In genomic region chr20:57166568-57167291, GRCh38 we compare ENCODE assay signal across 21 cellular contexts.
"Had no signal": no experiment of that assay in that cellular context is flagged by ENCODE, and none has a peak within 500 bp of the region (broad histone marks: within the 10 kb centered on the region; RNA-seq: fewer than 3 reads in every experiment).

No MANE protein-coding gene starts in this region.

- ATAC-seq: activated CD8-positive, alpha-beta memory T cell treated with anti-CD3 and anti-CD28 coated beads, Interleukin-2, amount 10 ng/mL, durations not matched to agents 7 days and 5 days; activated naive CD8-positive, alpha-beta T cell treated with anti-CD3 and anti-CD28 coated beads, Interleukin-2, amount 50 U/mL, for 24 hours; foreskin keratinocyte; pancreas; stimulated activated naive B cell treated with anti-CD40 and anti-IgM and Interleukin-4, amounts not matched to agents 10 μg/mL and 1 μg/mL and 100 μg/mL, for 72 hours had no signal

- H3K36me3 ChIP-seq: breast epithelium, neural progenitor cell, pancreas had no signal

- H3K4me3 Mint-ChIP-seq: activated CD4-positive, alpha-beta memory T cell treated with anti-CD3 and anti-CD28 coated beads for 36 hours; activated CD8-positive, alpha-beta memory T cell treated with anti-CD3 and anti-CD28 coated beads, Interleukin-2, amount 10 ng/mL, durations not matched to agents 7 days and 5 days; activated naive CD4-positive, alpha-beta T cell treated with anti-CD3 and anti-CD28 coated beads for 36 hours; activated naive CD8-positive, alpha-beta T cell treated with anti-CD3 and anti-CD28 coated beads, Interleukin-2, amount 50 U/mL, for 24 hours; dendritic cell treated with granulocyte-macrophage colony-stimulating factor and Interleukin-4, amounts not matched to agents 40 ng/mL and 50 ng/mL, for 4 days; immature natural killer cell; mesothelial cell of epicardium; neural progenitor cell; stimulated activated naive B cell treated with anti-CD40 and anti-IgM and Interleukin-4, amounts not matched to agents 10 μg/mL and 1 μg/mL and 100 μg/mL, for 72 hours had no signal

- H3K4me3 ChIP-seq: breast epithelium, lung, neural progenitor cell, pancreas, tibial nerve had no signal

- H3K27ac Mint-ChIP-seq: activated CD4-positive, alpha-beta memory T cell treated with anti-CD3 and anti-CD28 coated beads for 36 hours; activated CD8-positive, alpha-beta memory T cell treated with anti-CD3 and anti-CD28 coated beads, Interleukin-2, amount 10 ng/mL, durations not matched to agents 7 days and 5 days; activated naive CD4-positive, alpha-beta T cell treated with anti-CD3 and anti-CD28 coated beads for 36 hours; activated naive CD8-positive, alpha-beta T cell treated with anti-CD3 and anti-CD28 coated beads, Interleukin-2, amount 50 U/mL, for 24 hours; activated T-helper 2 cell treated with anti-CD3 and anti-CD28 coated beads, Interferon-gamma antibody, Interleukin-2, Interleukin-4, amounts not matched to agents 10 μg/mL and 5 μg/mL and 100 μg/mL, durations not matched to agents 14 hours and 24 hours and 36 hours; dendritic cell treated with granulocyte-macrophage colony-stimulating factor and Interleukin-4, amounts not matched to agents 40 ng/mL and 50 ng/mL, for 4 days; immature natural killer cell; mesothelial cell of epicardium; neural progenitor cell; stimulated activated naive B cell treated with anti-CD40 and anti-IgM and Interleukin-4, amounts not matched to agents 10 μg/mL and 1 μg/mL and 100 μg/mL, for 72 hours had no signal

- H2AFZ ChIP-seq: neural progenitor cell had no signal

- H3K36me3 Mint-ChIP-seq: activated CD4-positive, alpha-beta memory T cell treated with anti-CD3 and anti-CD28 coated beads for 36 hours; activated CD8-positive, alpha-beta memory T cell treated with anti-CD3 and anti-CD28 coated beads, Interleukin-2, amount 10 ng/mL, durations not matched to agents 7 days and 5 days; immature natural killer cell; stimulated activated naive B cell treated with anti-CD40 and anti-IgM and Interleukin-4, amounts not matched to agents 10 μg/mL and 1 μg/mL and 100 μg/mL, for 72 hours had no signal

- H3K4me1 Mint-ChIP-seq: activated CD8-positive, alpha-beta memory T cell treated with anti-CD3 and anti-CD28 coated beads, Interleukin-2, amount 10 ng/mL, durations not matched to agents 7 days and 5 days; activated naive CD8-positive, alpha-beta T cell treated with anti-CD3 and anti-CD28 coated beads, Interleukin-2, amount 50 U/mL, for 24 hours; immature natural killer cell; stimulated activated naive B cell treated with anti-CD40 and anti-IgM and Interleukin-4, amounts not matched to agents 10 μg/mL and 1 μg/mL and 100 μg/mL, for 72 hours had no signal

- DNase-seq: activated CD4-positive, alpha-beta memory T cell treated with anti-CD3 and anti-CD28 coated beads for 36 hours; activated CD4-positive, alpha-beta T cell treated with anti-CD3 and anti-CD28 coated beads for 1 hour; activated CD8-positive, alpha-beta memory T cell treated with anti-CD3 and anti-CD28 coated beads, Interleukin-2, amount 10 ng/mL, durations not matched to agents 7 days and 5 days; activated naive CD4-positive, alpha-beta T cell treated with anti-CD3 and anti-CD28 coated beads for 36 hours; activated naive CD8-positive, alpha-beta T cell treated with anti-CD3 and anti-CD28 coated beads, Interleukin-2, amount 50 U/mL, for 24 hours; activated T-cell treated with anti-CD3 and anti-CD28 coated beads, Interleukin-2, amount 50 U/mL, for 1 hour; effector memory CD4-positive, alpha-beta T cell; foreskin keratinocyte; immature natural killer cell; pancreas; stimulated activated CD4-positive, alpha-beta T cell treated with anti-CD3 and anti-CD28 coated beads, Interleukin-15, amount 100 ng/mL, for 24 hours; stimulated activated CD4-positive, alpha-beta T cell treated with anti-CD3 and anti-CD28 coated beads, Interleukin-4, amount 100 ng/mL, for 1 hour; stimulated activated naive B cell treated with anti-CD40 and anti-IgM and Interleukin-4, amounts not matched to agents 10 μg/mL and 1 μg/mL and 100 μg/mL, for 72 hours had no signal

- H3K9me3 Mint-ChIP-seq: activated CD4-positive, alpha-beta memory T cell treated with anti-CD3 and anti-CD28 coated beads for 36 hours; activated naive CD4-positive, alpha-beta T cell treated with anti-CD3 and anti-CD28 coated beads for 36 hours; activated naive CD8-positive, alpha-beta T cell treated with anti-CD3 and anti-CD28 coated beads, Interleukin-2, amount 50 U/mL, for 24 hours; activated T-helper 2 cell treated with anti-CD3 and anti-CD28 coated beads, Interferon-gamma antibody, Interleukin-2, Interleukin-4, amounts not matched to agents 10 μg/mL and 5 μg/mL and 100 μg/mL, durations not matched to agents 14 hours and 24 hours and 36 hours; dendritic cell treated with granulocyte-macrophage colony-stimulating factor and Interleukin-4, amounts not matched to agents 40 ng/mL and 50 ng/mL, for 4 days; immature natural killer cell had no signal

- H3K4me2 ChIP-seq: neural progenitor cell had no signal

- H3K9me3 ChIP-seq: breast epithelium, pancreas had no signal

- H3K4me1 ChIP-seq: breast epithelium, foreskin keratinocyte, pancreas had no signal

- H3K27me3 Mint-ChIP-seq: activated CD8-positive, alpha-beta memory T cell treated with anti-CD3 and anti-CD28 coated beads, Interleukin-2, amount 10 ng/mL, durations not matched to agents 7 days and 5 days; dendritic cell treated with granulocyte-macrophage colony-stimulating factor and Interleukin-4, amounts not matched to agents 40 ng/mL and 50 ng/mL, for 4 days had no signal

- H3K27me3 ChIP-seq: breast epithelium, foreskin keratinocyte, neural progenitor cell, pancreas, tibial nerve had no signal

- H3K27ac ChIP-seq: breast epithelium, foreskin keratinocyte, neural progenitor cell, pancreas, VCaP had no signal

- H3K9ac ChIP-seq: neural progenitor cell had no signal
